15 cellular contexts compared by ENCODE assay signal in genomic region chr17:36675250-36675649, GRCh38.
A peak's percentile ranks its signal among the peaks of the same experiment; 100 is the strongest.
DNase-seq lines count a peak whose midpoint lies in the region; ATAC-seq and TF ChIP-seq lines count a peak whose summit lies in the region.
"Had no signal": no experiment of that assay in that cellular context is flagged by ENCODE, and none has a peak within 500 bp of the region (broad histone marks: within the 10 kb centered on the region; RNA-seq: fewer than 3 reads in every experiment).

No MANE protein-coding gene starts in this region.

- no peaks in the 10 kb centered on the region for H3K9me3 Mint-ChIP-seq in activated CD4-positive, alpha-beta memory T cell treated with anti-CD3 and anti-CD28 coated beads, Interleukin-2, amount 10 ng/mL, durations not matched to agents 7 days and 5 days
- H3K9me3 Mint-ChIP-seq in naive thymus-derived CD4-positive, alpha-beta T cell: peaks cover 0 to 1% (median 0%) of the 10 kb centered on the region in 11 donors
- H3K9me3 Mint-ChIP-seq: mesothelial cell of epicardium had no signal

- H3K4me1 Mint-ChIP-seq in activated CD4-positive, alpha-beta memory T cell treated with anti-CD3 and anti-CD28 coated beads, Interleukin-2, amount 10 ng/mL, durations not matched to agents 7 days and 5 days: peaks cover 60% of the 10 kb centered on the region
- peaks cover 30 to 60% (median 44%) of the 10 kb centered on the region in 7 donors for H3K4me1 Mint-ChIP-seq in naive thymus-derived CD4-positive, alpha-beta T cell
- H3K4me1 Mint-ChIP-seq: mesothelial cell of epicardium had no signal

- H3K9me3 ChIP-seq in Loucy (ENCODE audit: insufficient read depth, low read depth, low read length) (no peaks in the 10 kb centered on the region), PC-9 (ENCODE audit: insufficient read depth, low read depth) (no peaks in the 10 kb centered on the region)
- H3K9me3 ChIP-seq in naive thymus-derived CD4-positive, alpha-beta T cell (ENCODE audit: control insufficient read depth in 2 of 3, low read length in 3 of 3): no peaks in the 10 kb centered on the region
- H3K9me3 ChIP-seq: Caco-2 had no signal

- H3K4me3 Mint-ChIP-seq in activated CD4-positive, alpha-beta memory T cell treated with anti-CD3 and anti-CD28 coated beads, Interleukin-2, amount 10 ng/mL, durations not matched to agents 7 days and 5 days: peak overlapping the region; percentile 52
- peak overlapping the region in 6 of 10 donors; percentile 38 to 81 (median 54) for H3K4me3 Mint-ChIP-seq in naive thymus-derived CD4-positive, alpha-beta T cell
- H3K4me3 Mint-ChIP-seq: mesothelial cell of epicardium had no signal

- peak; percentile 47 for ATAC-seq in naive thymus-derived CD4-positive, alpha-beta T cell

- H3K36me3 Mint-ChIP-seq in activated CD4-positive, alpha-beta memory T cell treated with anti-CD3 and anti-CD28 coated beads, Interleukin-2, amount 10 ng/mL, durations not matched to agents 7 days and 5 days (ENCODE audit: low read depth): no peaks in the 10 kb centered on the region
- H3K36me3 Mint-ChIP-seq in naive thymus-derived CD4-positive, alpha-beta T cell: no peaks in the 10 kb centered on the region
- H3K36me3 Mint-ChIP-seq: mesothelial cell of epicardium had no signal

- H4K20me1 ChIP-seq in Loucy (ENCODE audit: insufficient read depth, low read length, poor library complexity, severe bottlenecking): no peaks in the 10 kb centered on the region
- H4K20me1 ChIP-seq in PC-9 (ENCODE audit: insufficient read depth): no peaks in the 10 kb centered on the region

- H3K4me3 ChIP-seq in Loucy (ENCODE audit: low read length, poor library complexity, severe bottlenecking) (peak overlapping the region; percentile 20), PC-9 (no peak overlapping the region)
- H3K4me3 ChIP-seq in naive thymus-derived CD4-positive, alpha-beta T cell (ENCODE audit: low read length): no peak overlapping the region
- H3K4me3 ChIP-seq: skin epidermis had no signal

- H3K27me3 Mint-ChIP-seq in activated CD4-positive, alpha-beta memory T cell treated with anti-CD3 and anti-CD28 coated beads, Interleukin-2, amount 10 ng/mL, durations not matched to agents 7 days and 5 days: no peaks in the 10 kb centered on the region
- peaks cover 0 to 5% (median 0%) of the 10 kb centered on the region in 5 donors for H3K27me3 Mint-ChIP-seq in naive thymus-derived CD4-positive, alpha-beta T cell

- TF ChIP-seq CTCF in Loucy (conservative IDR thresholded peaks at IDR 0.05; ENCODE audit: low read length) (no peak), PC-9 (conservative IDR thresholded peaks at IDR 0.05) (no peak)

- POLR2A ChIA-PET in activated CD4-positive, alpha-beta memory T cell treated with anti-CD3 and anti-CD28 coated beads, Interleukin-2, amount 10 ng/mL, durations not matched to agents 7 days and 5 days (lab: Charles Lee): interaction anchor here (0.8 to 1.7 kb wide), 9 partner anchors 13 to 273 kb away, joined by 3 to 9 read pairs (median 4); partner anchors contain the start of genes AATF and MRM1
- POLR2A ChIA-PET in naive thymus-derived CD4-positive, alpha-beta T cell (lab: Charles Lee): interaction anchor here (0.6 to 1.2 kb wide), 3 partner anchors 17 to 130 kb away, joined by 3 to 7 read pairs (median 3); no protein-coding TSS in a partner anchor
- POLR2A ChIA-PET in PC-9 (lab: Charles Lee; ENCODE audit: unreplicated experiment): no interaction called here

- no peak overlapping the region for H3K27ac ChIP-seq in naive thymus-derived CD4-positive, alpha-beta T cell (ENCODE audit: low read depth, low read length)
- no peak overlapping the region for H3K27ac ChIP-seq in PC-9
- H3K27ac ChIP-seq: epithelial cell of prostate, RWPE1 had no signal

- no peaks in the 10 kb centered on the region for H3K9me2 ChIP-seq in Loucy (replicated peaks; ENCODE audit: low read depth, low read length)
- no peaks in the 10 kb centered on the region for H3K9me2 ChIP-seq in PC-9 (ENCODE audit: insufficient read depth)

- H3K36me3 ChIP-seq in Loucy (ENCODE audit: insufficient read depth, low read length): no peaks in the 10 kb centered on the region
- H3K36me3 ChIP-seq in naive thymus-derived CD4-positive, alpha-beta T cell (ENCODE audit: control insufficient read depth in 2 of 3, insufficient read depth in 3 of 3, low read length in 3 of 3): no peaks in the 10 kb centered on the region
- H3K36me3 ChIP-seq in PC-9 (ENCODE audit: low read depth): no peaks in the 10 kb centered on the region

- DNase-seq in activated CD8-positive, alpha-beta memory T cell treated with anti-CD3 and anti-CD28 coated beads for 24 hours: peak; percentile 59
- DNase-seq in activated CD8-positive, alpha-beta memory T cell treated with anti-CD3 and anti-CD28 coated beads, Interleukin-2, amount 50 U/mL, for 4 hours: no peak
- DNase-seq in activated CD4-positive, alpha-beta memory T cell treated with anti-CD3 and anti-CD28 coated beads, Interleukin-2, amount 10 ng/mL, durations not matched to agents 7 days and 5 days: peak; percentile 77
- DNase-seq in naive thymus-derived CD4-positive, alpha-beta T cell: peak in 1 of 9 donors; percentile 50
- DNase-seq in NCI-H2171 (lab: John Stamatoyannopoulos, UW): no peak
- DNase-seq in PC-9: no peak
- no peak for DNase-seq in epidermal melanocyte (ENCODE audit: insufficient read length, low spot score)
- DNase-seq: Caco-2, glutamatergic neuron, NCI-H1694 had no signal

- peak overlapping the region; percentile 98 for H3K27ac Mint-ChIP-seq in activated CD4-positive, alpha-beta memory T cell treated with anti-CD3 and anti-CD28 coated beads, Interleukin-2, amount 10 ng/mL, durations not matched to agents 7 days and 5 days
- peak overlapping the region in 6 of 9 donors; percentile 64 to 94 (median 76) for H3K27ac Mint-ChIP-seq in naive thymus-derived CD4-positive, alpha-beta T cell
- H3K27ac Mint-ChIP-seq: mesothelial cell of epicardium had no signal

- CTCF ChIA-PET in activated CD4-positive, alpha-beta memory T cell treated with anti-CD3 and anti-CD28 coated beads, Interleukin-2, amount 10 ng/mL, durations not matched to agents 7 days and 5 days (lab: Charles Lee): interaction anchor here (1.0 to 1.5 kb wide), 3 partner anchors 31 to 372 kb away, joined by 3 to 4 read pairs (median 4); partner anchors contain the start of gene MRM1
- CTCF ChIA-PET in naive thymus-derived CD4-positive, alpha-beta T cell (lab: Charles Lee): no interaction called here
- CTCF ChIA-PET in PC-9 (lab: Charles Lee): no interaction called here

- no peaks in the 10 kb centered on the region for H3K79me2 ChIP-seq in Loucy (ENCODE audit: insufficient read depth, low read length)
- no peaks in the 10 kb centered on the region for H3K79me2 ChIP-seq in PC-9 (ENCODE audit: low read depth)

- H3F3A ChIP-seq in Loucy (ENCODE audit: low read depth): no peaks in the 10 kb centered on the region
- H3F3A ChIP-seq in PC-9 (ENCODE audit: insufficient read depth, low read depth): no peaks in the 10 kb centered on the region

- H3K27me3 ChIP-seq in Loucy (ENCODE audit: insufficient read depth, low read length, poor library complexity, severe bottlenecking) (no peaks in the 10 kb centered on the region), PC-9 (ENCODE audit: insufficient read depth, low read depth) (peaks cover 16% of the 10 kb centered on the region; the same call in 1 of the 2 replicates)
- H3K27me3 ChIP-seq in naive thymus-derived CD4-positive, alpha-beta T cell (ENCODE audit: control insufficient read depth in 2 of 2, insufficient read depth in 2 of 2, low read length in 2 of 2): no peaks in the 10 kb centered on the region

- BruUV-seq in PC-9 (replicated peaks; lab: Mats Ljungman, UMichigan): no TSS peak

- intact Hi-C loops in naive thymus-derived CD4-positive, alpha-beta T cell (cut with micrococcal nuclease): loop anchor here in 1 of 2 donors (1.0 kb wide), 1 partner anchor 47 kb away; no protein-coding TSS in a partner anchor
- intact Hi-C loops in PC-9 (cut with micrococcal nuclease; ENCODE audit: unreplicated experiment): no loop called here

- peak overlapping the region; percentile 20; the same call in 1 of the 2 replicates for H2AFZ ChIP-seq in Loucy (ENCODE audit: low read length)
- no peak overlapping the region for H2AFZ ChIP-seq in PC-9

- H3K4me2 ChIP-seq in Loucy (ENCODE audit: low read depth, low read length, poor library complexity, severe bottlenecking) (peak overlapping the region; percentile 69), PC-9 (no peak overlapping the region)

- no peak overlapping the region for H3K9ac ChIP-seq in Loucy (ENCODE audit: low read depth, low read length, poor library complexity, severe bottlenecking)

- H3K4me1 ChIP-seq in Loucy (ENCODE audit: insufficient read depth, low read length, poor library complexity, severe bottlenecking) (peaks cover 24% of the 10 kb centered on the region), PC-9 (replicated peaks; ENCODE audit: insufficient read depth) (no peaks in the 10 kb centered on the region)
- H3K4me1 ChIP-seq in naive thymus-derived CD4-positive, alpha-beta T cell (ENCODE audit: control insufficient read depth in 2 of 2, insufficient read depth in 2 of 2, low read length in 2 of 2): peaks cover 23 to 24% of the 10 kb centered on the region in 2 donors
- H3K4me1 ChIP-seq: Caco-2 had no signal

Comparison
In these comparisons a context has a peak if more than half of its experiments do, and no peak if none do; other contexts are left out.
1. DNase-seq: peak in activated CD8-positive, alpha-beta memory T cell treated with anti-CD3 and anti-CD28 coated beads for 24 hours (single experiment) and activated CD4-positive, alpha-beta memory T cell treated with anti-CD3 and anti-CD28 coated beads, Interleukin-2, amount 10 ng/mL, durations not matched to agents 7 days and 5 days (single experiment); none in activated CD8-positive, alpha-beta memory T cell treated with anti-CD3 and anti-CD28 coated beads, Interleukin-2, amount 50 U/mL, for 4 hours (single experiment), NCI-H2171 (single experiment), PC-9 (0 of 2) and epidermal melanocyte (single experiment).